Comparison of ENCODE assay signal across 1 cellular context in genomic region chr3:128338536-128339400, GRCh38.
TF ChIP-seq lines count a peak whose summit lies in the region.

No MANE protein-coding gene starts in this region.

TF ChIP-seq in HEK293, 187 proteins besides CTCF, POLR2A, EP300 and RAD21 (continued from another document):
- no peak for TF ChIP-seq PRDM10 (tag by site-specific recombination; IDR thresholded peaks at IDR 0.05)
- TF ChIP-seq ZNF701 (tag by site-specific recombination; IDR thresholded peaks at IDR 0.05), result no peak
- no peak for TF ChIP-seq ZBTB44 (tag by site-specific recombination; IDR thresholded peaks at IDR 0.05)
- TF ChIP-seq, protein P1, sequence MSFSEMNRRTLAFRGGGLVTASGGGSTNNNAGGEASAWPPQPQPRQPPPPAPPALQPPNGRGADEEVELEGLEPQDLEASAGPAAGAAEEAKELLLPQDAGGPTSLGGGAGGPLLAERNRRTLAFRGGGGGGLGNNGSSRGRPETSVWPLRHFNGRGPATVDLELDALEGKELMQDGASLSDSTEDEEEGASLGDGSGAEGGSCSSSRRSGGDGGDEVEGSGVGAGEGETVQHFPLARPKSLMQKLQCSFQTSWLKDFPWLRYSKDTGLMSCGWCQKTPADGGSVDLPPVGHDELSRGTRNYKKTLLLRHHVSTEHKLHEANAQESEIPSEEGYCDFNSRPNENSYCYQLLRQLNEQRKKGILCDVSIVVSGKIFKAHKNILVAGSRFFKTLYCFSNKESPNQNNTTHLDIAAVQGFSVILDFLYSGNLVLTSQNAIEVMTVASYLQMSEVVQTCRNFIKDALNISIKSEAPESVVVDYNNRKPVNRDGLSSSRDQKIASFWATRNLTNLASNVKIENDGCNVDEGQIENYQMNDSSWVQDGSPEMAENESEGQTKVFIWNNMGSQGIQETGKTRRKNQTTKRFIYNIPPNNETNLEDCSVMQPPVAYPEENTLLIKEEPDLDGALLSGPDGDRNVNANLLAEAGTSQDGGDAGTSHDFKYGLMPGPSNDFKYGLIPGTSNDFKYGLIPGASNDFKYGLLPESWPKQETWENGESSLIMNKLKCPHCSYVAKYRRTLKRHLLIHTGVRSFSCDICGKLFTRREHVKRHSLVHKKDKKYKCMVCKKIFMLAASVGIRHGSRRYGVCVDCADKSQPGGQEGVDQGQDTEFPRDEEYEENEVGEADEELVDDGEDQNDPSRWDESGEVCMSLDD (tag by site-specific recombination; IDR thresholded peaks at IDR 0.05), result no peak
- TF ChIP-seq ZNF692 (tag by site-specific recombination; IDR thresholded peaks at IDR 0.05), result peak; percentile 90
- no peak for TF ChIP-seq ZNF596 (tag by site-specific recombination; IDR thresholded peaks at IDR 0.05)
- no peak for TF ChIP-seq ZNF426 (tag by site-specific recombination; IDR thresholded peaks at IDR 0.05)
- TF ChIP-seq ZEB2 (tag by site-specific recombination; IDR thresholded peaks at IDR 0.05), result no peak
- no peak for TF ChIP-seq ZNF350 (tag by site-specific recombination; IDR thresholded peaks at IDR 0.05)
- TF ChIP-seq TRIM28 (IDR thresholded peaks at IDR 0.05; ENCODE audit: borderline replicate concordance, low read length), result 0 out of 2 replicates have a peak, but pooled peaks have one; percentile 1
- TF ChIP-seq ZNF670 (tag by site-specific recombination; IDR thresholded peaks at IDR 0.05; ENCODE audit: low read depth), result no peak
- TF ChIP-seq ZNF561 (tag by site-specific recombination; IDR thresholded peaks at IDR 0.05; ENCODE audit: borderline replicate concordance), result no peak
- TF ChIP-seq SALL2 (tag by site-specific recombination; IDR thresholded peaks at IDR 0.05; ENCODE audit: borderline replicate concordance), result no peak
- TF ChIP-seq, protein P2, sequence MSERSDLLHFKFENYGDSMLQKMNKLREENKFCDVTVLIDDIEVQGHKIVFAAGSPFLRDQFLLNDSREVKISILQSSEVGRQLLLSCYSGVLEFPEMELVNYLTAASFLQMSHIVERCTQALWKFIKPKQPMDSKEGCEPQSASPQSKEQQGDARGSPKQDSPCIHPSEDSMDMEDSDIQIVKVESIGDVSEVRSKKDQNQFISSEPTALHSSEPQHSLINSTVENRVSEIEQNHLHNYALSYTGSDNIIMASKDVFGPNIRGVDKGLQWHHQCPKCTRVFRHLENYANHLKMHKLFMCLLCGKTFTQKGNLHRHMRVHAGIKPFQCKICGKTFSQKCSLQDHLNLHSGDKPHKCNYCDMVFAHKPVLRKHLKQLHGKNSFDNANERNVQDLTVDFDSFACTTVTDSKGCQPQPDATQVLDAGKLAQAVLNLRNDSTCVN (tag by site-specific recombination; optimal IDR thresholded peaks at IDR 0.05), result no peak
- TF ChIP-seq ZSCAN30 (tag by site-specific recombination; IDR thresholded peaks at IDR 0.05), result no peak
- TF ChIP-seq, protein P3, sequence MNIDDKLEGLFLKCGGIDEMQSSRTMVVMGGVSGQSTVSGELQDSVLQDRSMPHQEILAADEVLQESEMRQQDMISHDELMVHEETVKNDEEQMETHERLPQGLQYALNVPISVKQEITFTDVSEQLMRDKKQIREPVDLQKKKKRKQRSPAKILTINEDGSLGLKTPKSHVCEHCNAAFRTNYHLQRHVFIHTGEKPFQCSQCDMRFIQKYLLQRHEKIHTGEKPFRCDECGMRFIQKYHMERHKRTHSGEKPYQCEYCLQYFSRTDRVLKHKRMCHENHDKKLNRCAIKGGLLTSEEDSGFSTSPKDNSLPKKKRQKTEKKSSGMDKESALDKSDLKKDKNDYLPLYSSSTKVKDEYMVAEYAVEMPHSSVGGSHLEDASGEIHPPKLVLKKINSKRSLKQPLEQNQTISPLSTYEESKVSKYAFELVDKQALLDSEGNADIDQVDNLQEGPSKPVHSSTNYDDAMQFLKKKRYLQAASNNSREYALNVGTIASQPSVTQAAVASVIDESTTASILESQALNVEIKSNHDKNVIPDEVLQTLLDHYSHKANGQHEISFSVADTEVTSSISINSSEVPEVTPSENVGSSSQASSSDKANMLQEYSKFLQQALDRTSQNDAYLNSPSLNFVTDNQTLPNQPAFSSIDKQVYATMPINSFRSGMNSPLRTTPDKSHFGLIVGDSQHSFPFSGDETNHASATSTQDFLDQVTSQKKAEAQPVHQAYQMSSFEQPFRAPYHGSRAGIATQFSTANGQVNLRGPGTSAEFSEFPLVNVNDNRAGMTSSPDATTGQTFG (tag by site-specific recombination; IDR thresholded peaks at IDR 0.05; ENCODE audit: borderline replicate concordance), result no peak
- TF ChIP-seq ZNF654 (tag by site-specific recombination; IDR thresholded peaks at IDR 0.05; ENCODE audit: low read depth), result no peak
- TF ChIP-seq ZNF521 (tag by site-specific recombination; IDR thresholded peaks at IDR 0.05), result no peak
- no peak for TF ChIP-seq ZNF184 (tag by site-specific recombination; IDR thresholded peaks at IDR 0.05)
